In the genomic region with DNA sequence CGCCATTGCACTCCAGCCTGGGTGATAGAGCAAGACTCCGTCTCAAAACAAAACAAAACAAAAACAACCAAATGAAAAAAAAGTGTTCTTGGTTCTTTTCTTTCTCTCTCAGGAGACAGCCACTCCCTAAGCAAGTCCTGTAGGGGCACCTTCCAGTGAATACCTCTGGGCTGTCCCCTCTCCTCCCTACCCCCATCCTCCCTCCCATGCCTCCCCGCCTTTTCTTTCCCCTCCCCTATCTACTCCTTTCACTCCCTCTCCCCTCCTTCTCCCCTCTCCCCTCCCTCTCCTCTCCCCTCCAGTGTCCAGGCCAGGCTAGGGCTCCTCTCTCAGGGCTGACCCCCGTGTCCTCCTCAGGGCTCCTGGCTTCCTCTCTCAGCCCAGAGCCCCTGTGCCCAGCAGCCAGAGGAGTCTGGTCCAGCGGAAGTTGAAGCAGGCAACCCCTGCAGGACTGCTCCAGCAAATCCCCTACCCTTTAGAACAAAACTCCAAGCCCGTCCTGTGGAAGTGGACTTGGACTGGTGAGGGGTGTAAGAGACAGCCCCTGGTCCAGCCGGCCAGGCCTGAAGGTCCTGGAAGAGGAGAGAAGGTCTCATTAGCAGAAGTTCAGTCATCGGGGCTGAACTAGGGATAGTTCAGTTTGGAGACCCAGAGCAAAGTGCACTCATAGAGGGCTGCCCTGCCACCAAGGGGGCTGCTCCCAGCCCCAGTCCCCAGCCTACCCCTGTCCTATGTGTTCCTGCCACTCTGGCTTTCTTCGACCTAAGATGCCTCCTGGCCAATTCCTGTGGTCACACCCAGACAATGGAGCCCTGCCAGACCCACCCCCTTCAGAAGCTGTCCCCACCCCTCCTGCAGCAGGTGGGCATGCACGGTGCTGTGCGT, we compare ENCODE assay signal across 17 cellular contexts.
"Had no signal": no experiment of that assay in that cellular context is flagged by ENCODE, and none has a peak within 500 bp of the region (broad histone marks: within the 10 kb centered on the region; RNA-seq: fewer than 3 reads in every experiment).

No MANE protein-coding gene starts in this region.

- H3K9me3 ChIP-seq: prostate gland had no signal

- DNase-seq: activated CD4-positive, CD25-positive, alpha-beta regulatory T cell treated with anti-CD3 and anti-CD28 coated beads, Interleukin-2, amount 50 U/mL, for 72 hours; activated naive CD4-positive, alpha-beta T cell; activated naive CD8-positive, alpha-beta T cell treated with anti-CD3 and anti-CD28 coated beads, Interleukin-2, amount 50 U/mL, for 24 hours; cerebellar nuclear complex; erythroblast; natural killer cell; occipital lobe; right cardiac atrium; trophoblast cell had no signal

- H3K27ac Mint-ChIP-seq: activated naive CD8-positive, alpha-beta T cell treated with anti-CD3 and anti-CD28 coated beads, Interleukin-2, amount 50 U/mL, for 24 hours; activated T-helper 1 cell treated with anti-CD3 and anti-CD28 coated beads, Interleukin-12 subunit alpha, Interleukin-12 subunit beta, Interleukin-2, Interleukin-4 antibody, amounts not matched to agents 30 ng/mL and 10 ng/mL and 1 ng/mL, durations not matched to agents 14 hours and 24 hours and 36 hours; natural killer cell; stimulated activated naive CD8-positive, alpha-beta T cell treated with anti-CD3 and anti-CD28 coated beads, Interleukin-15, Interleukin-2, amounts not matched to agents 100 ng/mL and 50 ng/mL, for 24 hours; T-helper 2 cell treated with Interferon-gamma antibody and Interleukin-4, amounts not matched to agents 5 μg/mL and 100 μg/mL, for 36 hours had no signal

- H3K4me1 ChIP-seq: prostate gland, suprapubic skin had no signal

- H3K4me3 Mint-ChIP-seq: activated naive CD8-positive, alpha-beta T cell treated with anti-CD3 and anti-CD28 coated beads, Interleukin-2, amount 50 U/mL, for 24 hours; activated T-helper 1 cell treated with anti-CD3 and anti-CD28 coated beads, Interleukin-12 subunit alpha, Interleukin-12 subunit beta, Interleukin-2, Interleukin-4 antibody, amounts not matched to agents 30 ng/mL and 10 ng/mL and 1 ng/mL, durations not matched to agents 14 hours and 24 hours and 36 hours; natural killer cell; stimulated activated naive CD8-positive, alpha-beta T cell treated with anti-CD3 and anti-CD28 coated beads, Interleukin-15, Interleukin-2, amounts not matched to agents 100 ng/mL and 50 ng/mL, for 24 hours; T-helper 2 cell treated with Interferon-gamma antibody and Interleukin-4, amounts not matched to agents 5 μg/mL and 100 μg/mL, for 36 hours had no signal

- H3K4me2 ChIP-seq: hepatocyte, smooth muscle cell had no signal

- H3K4me3 ChIP-seq: hepatocyte, left lung, prostate gland, smooth muscle cell, suprapubic skin had no signal

- H3K79me2 ChIP-seq: hepatocyte had no signal

- H3K27me3 ChIP-seq: hepatocyte had no signal

- H3K27ac ChIP-seq: hepatocyte, left lung, prostate gland, suprapubic skin had no signal

- ATAC-seq: activated naive CD8-positive, alpha-beta T cell treated with anti-CD3 and anti-CD28 coated beads, Interleukin-2, amount 50 U/mL, for 24 hours; left lung; natural killer cell had no signal

- H3K36me3 ChIP-seq: left lung, prostate gland, suprapubic skin had no signal

- H2AFZ ChIP-seq: hepatocyte had no signal
